ENCODE assay signal across 22 cellular contexts in genomic region chr4:97646997-97647396, GRCh38.
DNase-seq lines count a peak whose midpoint lies in the region; ATAC-seq, FAIRE-seq and TF ChIP-seq lines count a peak whose summit lies in the region.
"Had no signal": no experiment of that assay in that cellular context is flagged by ENCODE, and none has a peak within 500 bp of the region (broad histone marks: within the 10 kb centered on the region; RNA-seq: fewer than 3 reads in every experiment).

No MANE protein-coding gene starts in this region.

- dilution Hi-C loops in endothelial cell of umbilical vein (cut with MboI; ENCODE audit: extremely low pct_ligation_motif_present, low sequenced_read_pairs): no loop called here

- H3K9me1 ChIP-seq in endothelial cell of umbilical vein (replicated peaks; ENCODE audit: control insufficient read depth, extremely low read depth, insufficient read depth, low read length): no peaks in the 10 kb centered on the region

- no peaks in the 10 kb centered on the region for H3K79me2 ChIP-seq in endothelial cell of umbilical vein (ENCODE audit: control insufficient read depth, insufficient read depth, low read length)

- intact Hi-C loops in endothelial cell of umbilical vein (cut with micrococcal nuclease) (no loop called here), ovary (cut with DNase I) (no loop called here)
- intact Hi-C loops in naive thymus-derived CD4-positive, alpha-beta T cell (cut with micrococcal nuclease): no loop called here

- H4K20me1 ChIP-seq in endothelial cell of umbilical vein (replicated peaks; ENCODE audit: control insufficient read depth, extremely low read depth, insufficient read depth, low read length): no peaks in the 10 kb centered on the region

- H3K4me1 Mint-ChIP-seq in naive thymus-derived CD4-positive, alpha-beta T cell: no peaks in the 10 kb centered on the region
- H3K4me1 Mint-ChIP-seq: activated naive CD4-positive, alpha-beta T cell treated with anti-CD3 and anti-CD28 coated beads, Interleukin-2, amount 10 ng/mL, durations not matched to agents 7 days and 5 days; H9; stimulated activated effector memory CD8-positive, alpha-beta T cell treated with anti-CD3 and anti-CD28 coated beads, Interleukin-12 subunit alpha, Interleukin-12 subunit beta, amount 100 ng/mL, for 72 hours had no signal

- H3K27me3 ChIP-seq in endothelial cell of umbilical vein (ENCODE audit: control insufficient read depth in 2 of 2, insufficient read depth in 2 of 2, low read length in 2 of 2) (no peaks in the 10 kb centered on the region), ovary (no peaks in the 10 kb centered on the region)
- no peaks in the 10 kb centered on the region for H3K27me3 ChIP-seq in naive thymus-derived CD4-positive, alpha-beta T cell (ENCODE audit: control insufficient read depth in 2 of 2, insufficient read depth in 2 of 2, low read length in 2 of 2)
- H3K27me3 ChIP-seq: heart left ventricle, upper lobe of right lung had no signal

- no peak overlapping the region for H3K4me2 ChIP-seq in endothelial cell of umbilical vein (ENCODE audit: insufficient read depth, low read length)
- H3K4me2 ChIP-seq: smooth muscle cell had no signal

- TF ChIP-seq POLR2A in endothelial cell of umbilical vein (IDR thresholded peaks at IDR 0.05; ENCODE audit: low read depth, low read length): no peak
- TF ChIP-seq POLR2A in ovary (IDR thresholded peaks at IDR 0.05): no peak

- no peak overlapping the region for H3K4me3 Mint-ChIP-seq in naive thymus-derived CD4-positive, alpha-beta T cell
- H3K4me3 Mint-ChIP-seq: activated naive CD4-positive, alpha-beta T cell treated with anti-CD3 and anti-CD28 coated beads, Interleukin-2, amount 10 ng/mL, durations not matched to agents 7 days and 5 days; H9; stimulated activated effector memory CD8-positive, alpha-beta T cell treated with anti-CD3 and anti-CD28 coated beads, Interleukin-12 subunit alpha, Interleukin-12 subunit beta, amount 100 ng/mL, for 72 hours had no signal

- no peak for TF ChIP-seq EP300 in ovary (IDR thresholded peaks at IDR 0.05)

- H3K9me3 Mint-ChIP-seq in naive thymus-derived CD4-positive, alpha-beta T cell: peaks cover 0 to 6% (median 0%) of the 10 kb centered on the region in 11 donors
- H3K9me3 Mint-ChIP-seq: activated naive CD4-positive, alpha-beta T cell treated with anti-CD3 and anti-CD28 coated beads, Interleukin-2, amount 10 ng/mL, durations not matched to agents 7 days and 5 days; H9; stimulated activated effector memory CD8-positive, alpha-beta T cell treated with anti-CD3 and anti-CD28 coated beads, Interleukin-12 subunit alpha, Interleukin-12 subunit beta, amount 100 ng/mL, for 72 hours had no signal

- POLR2A ChIA-PET in endothelial cell of umbilical vein (lab: Charles Lee): no interaction called here
- POLR2A ChIA-PET in naive thymus-derived CD4-positive, alpha-beta T cell (lab: Charles Lee): no interaction called here

- ATAC-seq in HG02678 (IDR thresholded peaks at IDR 0.05; ENCODE audit: unreplicated experiment): no peak
- ATAC-seq in naive thymus-derived CD4-positive, alpha-beta T cell: no peak
- ATAC-seq: heart left ventricle; mucosa of descending colon; stimulated activated effector memory CD8-positive, alpha-beta T cell treated with anti-CD3 and anti-CD28 coated beads, Interleukin-12 subunit alpha, Interleukin-12 subunit beta, amount 100 ng/mL, for 72 hours had no signal

- H3K27ac Mint-ChIP-seq in naive thymus-derived CD4-positive, alpha-beta T cell: no peak overlapping the region
- H3K27ac Mint-ChIP-seq: activated naive CD4-positive, alpha-beta T cell treated with anti-CD3 and anti-CD28 coated beads, Interleukin-2, amount 10 ng/mL, durations not matched to agents 7 days and 5 days; H9; stimulated activated effector memory CD8-positive, alpha-beta T cell treated with anti-CD3 and anti-CD28 coated beads, Interleukin-12 subunit alpha, Interleukin-12 subunit beta, amount 100 ng/mL, for 72 hours had no signal

- CTCF ChIA-PET in endothelial cell of umbilical vein (lab: Charles Lee): no interaction called here
- CTCF ChIA-PET in naive thymus-derived CD4-positive, alpha-beta T cell (lab: Charles Lee): no interaction called here

- DNase-seq in DMS 273 (lab: John Stamatoyannopoulos, UW; ENCODE audit: unreplicated experiment) (peak; percentile 62), NCI-H524 treated with DMSO at 0.1 percent for 48 hours (lab: John Stamatoyannopoulos, UW) (peak; percentile 16), endothelial cell of umbilical vein (ENCODE audit: low read depth, low spot score) (peak; percentile 77), myocyte (ENCODE audit: low read depth) (peak; percentile 6), ovary (no peak), dedifferentiated amniotic fluid mesenchymal stem cell (ENCODE audit: extremely low spot score) (no peak)
- no peak for DNase-seq in naive thymus-derived CD4-positive, alpha-beta T cell
- DNase-seq: activated CD4-positive, alpha-beta T cell treated with anti-CD3 and anti-CD28 coated beads for 1 hour; activated naive CD4-positive, alpha-beta T cell treated with anti-CD3 and anti-CD28 coated beads, Interleukin-2, amount 10 ng/mL, durations not matched to agents 7 days and 5 days; Caco-2; H9; kidney; mucosa of descending colon; MV-4-11; SHP77 treated with DMSO at 0.1 percent for 48 hours; upper lobe of right lung had no signal

- H2AFZ ChIP-seq in endothelial cell of umbilical vein (ENCODE audit: low read depth, low read length): no peak overlapping the region

- no peak overlapping the region for H3K27ac ChIP-seq in endothelial cell of umbilical vein (ENCODE audit: insufficient read depth, low read depth, low read length)
- no peak overlapping the region for H3K27ac ChIP-seq in ovary
- H3K27ac ChIP-seq in naive thymus-derived CD4-positive, alpha-beta T cell (ENCODE audit: low read depth, low read length): no peak overlapping the region
- H3K27ac ChIP-seq: heart left ventricle, upper lobe of right lung had no signal

- no peaks in the 10 kb centered on the region for H3K27me3 Mint-ChIP-seq in naive thymus-derived CD4-positive, alpha-beta T cell
- H3K27me3 Mint-ChIP-seq: activated naive CD4-positive, alpha-beta T cell treated with anti-CD3 and anti-CD28 coated beads, Interleukin-2, amount 10 ng/mL, durations not matched to agents 7 days and 5 days had no signal

- H3K9ac ChIP-seq in endothelial cell of umbilical vein (replicated peaks; ENCODE audit: extremely low read depth, insufficient read depth, low read length): no peak overlapping the region

- BruUV-seq in endothelial cell of umbilical vein (replicated peaks; lab: Mats Ljungman, UMichigan): no TSS peak

- no peak for FAIRE-seq in endothelial cell of umbilical vein (lab: Jason Lieb, UNC)
- FAIRE-seq: endometrium, GM12892 had no signal

- no peaks in the 10 kb centered on the region for H3K9me3 ChIP-seq in endothelial cell of umbilical vein (replicated peaks; ENCODE audit: control insufficient read depth, insufficient read depth, low read length)
- no peaks in the 10 kb centered on the region for H3K9me3 ChIP-seq in ovary
- H3K9me3 ChIP-seq in naive thymus-derived CD4-positive, alpha-beta T cell (ENCODE audit: control insufficient read depth in 2 of 3, low read length in 3 of 3): no peaks in the 10 kb centered on the region
- H3K9me3 ChIP-seq: Caco-2, heart left ventricle, mucosa of descending colon, upper lobe of right lung had no signal

- H3K36me3 Mint-ChIP-seq in naive thymus-derived CD4-positive, alpha-beta T cell: no peaks in the 10 kb centered on the region
- H3K36me3 Mint-ChIP-seq: activated naive CD4-positive, alpha-beta T cell treated with anti-CD3 and anti-CD28 coated beads, Interleukin-2, amount 10 ng/mL, durations not matched to agents 7 days and 5 days; stimulated activated effector memory CD8-positive, alpha-beta T cell treated with anti-CD3 and anti-CD28 coated beads, Interleukin-12 subunit alpha, Interleukin-12 subunit beta, amount 100 ng/mL, for 72 hours had no signal

- no peak for TF ChIP-seq CTCF in endothelial cell of umbilical vein (IDR thresholded peaks at IDR 0.05; ENCODE audit: extremely low read depth in 1 of 2, insufficient read depth in 1 of 2, low read depth in 1 of 2, low read length in 2 of 2)
- no peak for TF ChIP-seq CTCF in ovary (IDR thresholded peaks at IDR 0.05)

- H3K36me3 ChIP-seq in endothelial cell of umbilical vein (ENCODE audit: control insufficient read depth in 2 of 2, extremely low read depth in 1 of 2, insufficient read depth in 2 of 2, low read length in 2 of 2): no peaks in the 10 kb centered on the region
- H3K36me3 ChIP-seq in ovary: no peaks in the 10 kb centered on the region
- H3K36me3 ChIP-seq in naive thymus-derived CD4-positive, alpha-beta T cell (ENCODE audit: control insufficient read depth in 2 of 3, insufficient read depth in 3 of 3, low read length in 3 of 3): no peaks in the 10 kb centered on the region
- H3K36me3 ChIP-seq: heart left ventricle, upper lobe of right lung had no signal

- peaks cover 9% of the 10 kb centered on the region for H3K4me1 ChIP-seq in endothelial cell of umbilical vein (ENCODE audit: control insufficient read depth, extremely low read depth, insufficient read depth, low read length)
- H3K4me1 ChIP-seq in ovary (ENCODE audit: insufficient read depth): no peaks in the 10 kb centered on the region
- H3K4me1 ChIP-seq in naive thymus-derived CD4-positive, alpha-beta T cell (ENCODE audit: control insufficient read depth in 2 of 2, insufficient read depth in 2 of 2, low read length in 2 of 2): no peaks in the 10 kb centered on the region
- H3K4me1 ChIP-seq: Caco-2, upper lobe of right lung had no signal

- H3K4me3 ChIP-seq in endothelial cell of umbilical vein (replicated peaks in 1 of 3; ENCODE audit: insufficient read depth in 1 of 3, low read depth in 1 of 3, low read length in 3 of 3) (no peak overlapping the region), ovary (no peak overlapping the region)
- no peak overlapping the region for H3K4me3 ChIP-seq in naive thymus-derived CD4-positive, alpha-beta T cell (ENCODE audit: low read length)
- H3K4me3 ChIP-seq: heart left ventricle, mucosa of descending colon, smooth muscle cell, upper lobe of right lung had no signal

TF ChIP-seq in endothelial cell of umbilical vein, 7 proteins besides CTCF, POLR2A, EP300 and RAD21:
- peak; percentile 8 for TF ChIP-seq FOS (IDR thresholded peaks at IDR 0.05; ENCODE audit: borderline replicate concordance, insufficient read depth, low read length)
- no peak for TF ChIP-seq GATA2 (IDR thresholded peaks at IDR 0.05; ENCODE audit: insufficient read depth, insufficient read length, low read depth, low read length)
- no peak for TF ChIP-seq MAX (IDR thresholded peaks at IDR 0.05; ENCODE audit: insufficient read depth, insufficient read length)
- no peak for TF ChIP-seq MYC (IDR thresholded peaks at IDR 0.05; ENCODE audit: low read depth, low read length)

Comparison
In these comparisons a context has a peak if more than half of its experiments do, and no peak if none do; other contexts are left out.
1. DNase-seq: peak in DMS 273 (single experiment), NCI-H524 treated with DMSO at 0.1 percent for 48 hours (single experiment), endothelial cell of umbilical vein (single experiment) and myocyte (single experiment); none in ovary (0 of 5), naive thymus-derived CD4-positive, alpha-beta T cell (0 of 9) and dedifferentiated amniotic fluid mesenchymal stem cell (single experiment).